1 cellular context compared by ENCODE assay signal in the genomic region with DNA sequence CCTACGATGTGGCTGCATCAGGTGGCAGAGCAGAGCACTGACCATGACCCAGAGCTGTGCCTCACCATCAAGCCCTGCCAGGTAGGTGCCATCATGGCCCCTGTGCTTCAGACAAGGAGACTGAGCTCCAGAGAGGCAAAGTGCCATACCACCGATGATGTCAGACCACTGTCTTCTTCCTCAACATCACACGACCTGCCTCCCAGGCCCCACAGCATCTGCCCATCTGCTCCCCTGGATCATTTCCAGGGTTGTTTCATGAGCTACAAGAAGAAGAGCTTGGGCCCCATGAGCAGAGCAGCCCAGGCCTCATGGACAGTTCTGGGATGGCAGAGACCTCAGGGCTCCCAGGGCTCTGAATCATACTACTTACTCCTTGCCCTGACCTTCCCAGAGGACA.
TF ChIP-seq lines count a peak whose summit lies in the region.

No MANE protein-coding gene starts in this region.

TF ChIP-seq in IMR-90, 13 proteins besides CTCF, POLR2A, EP300 and RAD21:
- TF ChIP-seq MXI1 (IDR thresholded peaks at IDR 0.05; ENCODE audit: borderline replicate concordance, low read depth, low read length) (no peak), BHLHE40 (IDR thresholded peaks at IDR 0.05; ENCODE audit: low read depth, low read length) (no peak), MAZ (IDR thresholded peaks at IDR 0.05; ENCODE audit: borderline replicate concordance, low read depth, low read length) (no peak)
- TF ChIP-seq, protein P1, sequence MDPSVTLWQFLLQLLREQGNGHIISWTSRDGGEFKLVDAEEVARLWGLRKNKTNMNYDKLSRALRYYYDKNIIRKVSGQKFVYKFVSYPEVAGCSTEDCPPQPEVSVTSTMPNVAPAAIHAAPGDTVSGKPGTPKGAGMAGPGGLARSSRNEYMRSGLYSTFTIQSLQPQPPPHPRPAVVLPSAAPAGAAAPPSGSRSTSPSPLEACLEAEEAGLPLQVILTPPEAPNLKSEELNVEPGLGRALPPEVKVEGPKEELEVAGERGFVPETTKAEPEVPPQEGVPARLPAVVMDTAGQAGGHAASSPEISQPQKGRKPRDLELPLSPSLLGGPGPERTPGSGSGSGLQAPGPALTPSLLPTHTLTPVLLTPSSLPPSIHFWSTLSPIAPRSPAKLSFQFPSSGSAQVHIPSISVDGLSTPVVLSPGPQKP (IDR thresholded peaks at IDR 0.05; ENCODE audit: borderline replicate concordance, low read depth, low read length): no peak
TF ChIP-seq in IMR-90: peak in this region for 0.
